ENCODE assay signal across 16 cellular contexts in genomic region chr11:125275905-125276634, GRCh38.
DNase-seq lines count a peak whose midpoint lies in the region; ATAC-seq and TF ChIP-seq lines count a peak whose summit lies in the region.
"Had no signal": no experiment of that assay in that cellular context is flagged by ENCODE, and none has a peak within 500 bp of the region (broad histone marks: within the 10 kb centered on the region; RNA-seq: fewer than 3 reads in every experiment).

No MANE protein-coding gene starts in this region.

- peaks cover 30% of the 10 kb centered on the region for H3K4me1 ChIP-seq in SJCRH30
- H3K4me1 ChIP-seq in gastrocnemius medialis, result no peaks in the 10 kb centered on the region
- H3K4me1 ChIP-seq: Caco-2, sigmoid colon had no signal

- intact Hi-C loops in left cardiac atrium (cut with DNase I) (no loop called here), gastrocnemius medialis (cut with DNase I; ENCODE audit: low total_unique reads) (no loop called here)

- DNase-seq in COLO829 (ENCODE audit: low spot score), result peak; percentile 43
- DNase-seq in LHCN-M2 (ENCODE audit: low read depth), result peak; percentile 59
- peak in 1 of 2 experiments; percentile 49 for DNase-seq in SJCRH30
- peak; percentile 51 for DNase-seq in left cardiac atrium
- no peak for DNase-seq in NCI-H446 treated with DMSO at 0.1 percent for 48 hours (lab: John Stamatoyannopoulos, UW)
- DNase-seq in ecto neural progenitor cell (ENCODE audit: low spot score), result no peak
- DNase-seq in gastrocnemius medialis, result no peak
- no peak for DNase-seq in NCI-H1436 treated with DMSO at 0.1 percent for 48 hours (lab: John Stamatoyannopoulos, UW)
- DNase-seq: activated CD8-positive, alpha-beta T cell treated with anti-CD3 and anti-CD28 coated beads, Interleukin-2, amount 10 ng/mL, durations not matched to agents 7 days and 5 days; amniotic stem cell; Caco-2; NCI-H2081 treated with DMSO at 0.1 percent for 48 hours; sigmoid colon; SK-N-SH; stimulated activated CD4-positive, alpha-beta T cell treated with anti-CD3 and anti-CD28 coated beads, Interleukin-4, amount 100 ng/mL, for 1 hour; tibial artery had no signal

- no peak for TF ChIP-seq POLR2A in gastrocnemius medialis (IDR thresholded peaks at IDR 0.05)

- H3K27ac ChIP-seq in SJCRH30 (0 out of 2 replicates have a peak overlapping the region, but pooled peaks have one; percentile 1), gastrocnemius medialis (no peak overlapping the region)
- H3K27ac ChIP-seq: sigmoid colon, tibial artery had no signal

- no peak for TF ChIP-seq CTCF in gastrocnemius medialis (IDR thresholded peaks at IDR 0.05 in 4 of 5, conservative IDR thresholded peaks at IDR 0.05 in 1 of 5)

- H3K27me3 ChIP-seq in SJCRH30 (no peaks in the 10 kb centered on the region), gastrocnemius medialis (no peaks in the 10 kb centered on the region)
- H3K27me3 ChIP-seq: sigmoid colon, tibial artery had no signal

- H3K36me3 ChIP-seq in SJCRH30, result no peaks in the 10 kb centered on the region
- H3K36me3 ChIP-seq in gastrocnemius medialis, result no peaks in the 10 kb centered on the region
- H3K36me3 ChIP-seq: sigmoid colon, tibial artery had no signal

- ATAC-seq in left cardiac atrium (peak; percentile 59 to 72), gastrocnemius medialis (no peak)
- ATAC-seq: activated CD8-positive, alpha-beta T cell treated with anti-CD3 and anti-CD28 coated beads, Interleukin-2, amount 10 ng/mL, durations not matched to agents 7 days and 5 days had no signal

- H3K4me3 ChIP-seq in SJCRH30 (no peak overlapping the region), gastrocnemius medialis (no peak overlapping the region)
- H3K4me3 ChIP-seq: sigmoid colon, tibial artery had no signal

- H3K9me3 ChIP-seq in SJCRH30 (replicated peaks) (no peaks in the 10 kb centered on the region), gastrocnemius medialis (no peaks in the 10 kb centered on the region)
- H3K9me3 ChIP-seq: Caco-2, sigmoid colon, SK-N-SH, tibial artery had no signal

- in situ Hi-C loops in gastrocnemius medialis (cut with MboI; ENCODE audit: low sequenced_read_pairs in 4 of 4), result no loop called here

Comparison
In these comparisons a context has a peak if more than half of its experiments do, and no peak if none do; other contexts are left out.
1. DNase-seq: peak in COLO829 (single experiment), LHCN-M2 (single experiment) and left cardiac atrium (single experiment); none in NCI-H446 treated with DMSO at 0.1 percent for 48 hours (single experiment), ecto neural progenitor cell (single experiment), gastrocnemius medialis (0 of 2) and NCI-H1436 treated with DMSO at 0.1 percent for 48 hours (single experiment).
2. ATAC-seq: peak in left cardiac atrium (2 of 2); none in gastrocnemius medialis (0 of 2).